Comparison of ENCODE assay signal across 1 cellular context in the genomic region with DNA sequence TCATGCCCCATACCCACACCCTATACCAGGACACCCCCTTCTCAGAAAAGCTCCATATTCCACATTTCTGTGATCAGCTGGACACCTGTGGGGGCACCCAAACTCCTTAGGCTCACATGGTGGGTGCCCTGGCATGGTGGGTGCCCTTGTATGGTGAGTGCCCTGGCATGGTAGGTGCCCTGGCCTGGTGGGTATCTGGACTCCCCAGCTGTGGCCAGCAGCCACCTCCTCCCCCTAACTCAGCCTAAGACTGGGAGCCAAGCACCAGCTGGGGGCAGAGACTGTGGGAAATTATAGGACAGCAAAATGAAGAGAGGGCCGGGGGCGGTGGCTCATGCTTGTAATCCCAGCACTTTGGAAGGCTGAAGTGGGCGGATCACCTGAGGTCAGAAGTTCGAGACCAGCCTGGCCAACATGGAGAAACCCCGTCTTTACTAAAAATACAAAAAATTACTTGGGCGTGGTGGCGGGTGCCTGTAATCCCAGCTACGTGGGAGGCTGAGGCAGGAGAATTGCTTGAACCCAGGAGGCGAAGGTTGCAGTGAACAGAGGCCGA.
TF ChIP-seq lines count a peak whose summit lies in the region.

No MANE protein-coding gene starts in this region.

TF ChIP-seq in HEK293, 187 proteins besides CTCF, POLR2A, EP300 and RAD21:
- TF ChIP-seq HIC1 (tag by site-specific recombination; IDR thresholded peaks at IDR 0.05) (peak; percentile 57; the same call in 1 of the 2 replicates), EGR2 (tag by site-specific recombination; IDR thresholded peaks at IDR 0.05; ENCODE audit: low read depth) (peak; percentile 91), ZFHX2 (tag by site-specific recombination; conservative IDR thresholded peaks at IDR 0.05) (peak; percentile 91)
